ENCODE assay signal across 8 cellular contexts in genomic region chr2:109614715-109615636, GRCh38. TPM values are rescaled to one million over a fixed set of nuclear protein-coding genes. Genes with fewer than 3 reads are reported as not detected.
DNase-seq lines count a peak whose midpoint lies in the region; ATAC-seq and TF ChIP-seq lines count a peak whose summit lies in the region.

No MANE protein-coding gene starts in this region.

- DNase-seq in activated T-cell treated with anti-CD3 and anti-CD28 coated beads, Interleukin-2, amount 50 U/mL, for 1 hour, result peak; percentile 25
- DNase-seq in activated T-cell treated with anti-CD3 and anti-CD28 coated beads for 4 hours (no peak), astrocyte of the spinal cord (ENCODE audit: low read depth, low spot score) (no peak), thyroid gland (peak; percentile 52 to 56), putamen (ENCODE audit: low spot score) (no peak), HAP-1 (ENCODE audit: low spot score in 2 of 2) (no peak)

- H3K9me3 ChIP-seq in thyroid gland, result no peaks in the 10 kb centered on the region
- no peaks in the 10 kb centered on the region for H3K9me3 ChIP-seq in HAP-1

- ATAC-seq in HG02885 (IDR thresholded peaks at IDR 0.05; ENCODE audit: poor library complexity, unreplicated experiment), result no peak

- no peak for TF ChIP-seq POLR2A in thyroid gland (IDR thresholded peaks at IDR 0.05)

- H3K4me1 ChIP-seq in thyroid gland, result peaks cover 14 to 22% of the 10 kb centered on the region in 2 donors
- peaks cover 11% of the 10 kb centered on the region for H3K4me1 ChIP-seq in HAP-1

- peak overlapping the region; percentile 47 for H3K4me3 ChIP-seq in astrocyte of the spinal cord (ENCODE audit: low read depth, low read length)
- H3K4me3 ChIP-seq in thyroid gland (replicated peaks in 1 of 3), result peak overlapping the region in 2 of 3 donors; percentile 48 to 79
- no peak overlapping the region; the same call in 1 of the 2 replicates for H3K4me3 ChIP-seq in HAP-1

- intact Hi-C loops in thyroid gland (cut with DNase I), result loop anchor here (10.0 kb wide), 1 partner anchor 60 kb away; no protein-coding TSS in a partner anchor

- WGBS in thyroid gland, 2 donors, result 44 to 45% methylated on average over 5 to 9 of the region's 90 CpGs

- H3K36me3 ChIP-seq in thyroid gland (no peaks in the 10 kb centered on the region), HAP-1 (replicated peaks) (no peaks in the 10 kb centered on the region)

- in situ Hi-C loops in astrocyte of the spinal cord (cut with HindIII; ENCODE audit: low sequenced_read_pairs), result no loop called here
- in situ Hi-C loops in HAP-1 (cut with MboI; ENCODE audit: low sequenced_read_pairs), result no loop called here

- no peak for TF ChIP-seq CTCF in astrocyte of the spinal cord (IDR thresholded peaks at IDR 0.05; ENCODE audit: low read depth, low read length)
- no peak for TF ChIP-seq CTCF in thyroid gland (IDR thresholded peaks at IDR 0.05)

- H3K27me3 ChIP-seq in layer of hippocampus (ENCODE audit: control insufficient read depth, insufficient read depth, low read length) (no peaks in the 10 kb centered on the region), thyroid gland (no peaks in the 10 kb centered on the region), HAP-1 (ENCODE audit: low read depth) (no peaks in the 10 kb centered on the region; the same call in 1 of the 2 replicates)

- H3K27ac ChIP-seq in layer of hippocampus (ENCODE audit: low read depth, low read length), result peak overlapping the region; percentile 90
- H3K27ac ChIP-seq in thyroid gland, result peak overlapping the region in 2 of 3 donors; percentile 89 to 97

RNA-seq across cellular contexts. Expression of gene SOWAHC, which starts 0.8 kb away (rescaled TPM):
- 10 to 100 TPM; 13.4 to 18.7 (median 17.0) TPM for total RNA-seq in thyroid gland

RNA-seq across cellular contexts. Expression of gene SEPTIN10, which starts 1.2 kb away (rescaled TPM):
- total RNA-seq in thyroid gland, result 10 to 100 TPM; 61.7 to 99.3 (median 70.4) TPM

Comparison
In these comparisons a context has a peak if more than half of its experiments do, and no peak if none do; other contexts are left out.
1. DNase-seq: peak in activated T-cell treated with anti-CD3 and anti-CD28 coated beads, Interleukin-2, amount 50 U/mL, for 1 hour (single experiment) and thyroid gland (2 of 2); none in activated T-cell treated with anti-CD3 and anti-CD28 coated beads for 4 hours (single experiment), astrocyte of the spinal cord (single experiment), putamen (single experiment) and HAP-1 (0 of 2).